ENCODE assay signal across 8 cellular contexts in the genomic region with DNA sequence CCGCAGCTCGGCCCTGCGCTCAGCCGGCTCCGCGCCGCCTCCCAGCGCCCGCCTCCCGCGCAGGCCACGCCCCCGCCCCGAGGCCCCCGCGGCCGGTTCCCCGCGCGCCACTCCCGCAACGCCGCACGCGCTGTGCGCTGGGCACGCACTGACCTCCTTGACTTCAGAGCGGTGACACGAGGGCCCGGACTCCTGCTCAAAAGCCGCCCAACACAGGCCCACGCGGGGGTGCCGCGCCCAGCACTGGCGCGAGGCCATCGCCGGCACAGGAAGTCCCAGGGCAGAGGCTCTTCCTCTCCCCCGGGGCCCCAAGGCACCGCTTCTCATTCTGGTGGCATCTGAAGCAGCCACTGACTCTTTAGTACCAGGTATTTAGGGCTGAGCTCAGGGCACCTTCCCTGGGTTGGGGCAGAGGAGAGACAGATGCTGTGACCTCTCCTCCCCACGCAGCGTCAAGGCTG. TPM values are rescaled to one million over a fixed set of nuclear protein-coding genes. Genes with fewer than 3 reads are reported as not detected.
DNase-seq lines count a peak whose midpoint lies in the region; ATAC-seq and TF ChIP-seq lines count a peak whose summit lies in the region.

No MANE protein-coding gene starts in this region.

- TF ChIP-seq EP300 in transverse colon (IDR thresholded peaks at IDR 0.05; ENCODE audit: low read depth) = no peak

- POLR2A ChIA-PET in PC-9 (lab: Charles Lee; ENCODE audit: unreplicated experiment) = interaction anchor here (0.6 to 0.7 kb wide), 2 partner anchors 16 to 510 kb away, joined by 3 to 6 read pairs; no protein-coding TSS in a partner anchor

- TF ChIP-seq CTCF in PC-9 (conservative IDR thresholded peaks at IDR 0.05) (no peak), foreskin fibroblast (IDR thresholded peaks at IDR 0.05; ENCODE audit: low read depth, low read length) (no peak), transverse colon (IDR thresholded peaks at IDR 0.05) (no peak)

- intact Hi-C loops in PC-9 (cut with micrococcal nuclease; ENCODE audit: unreplicated experiment) = loop anchor here (1.0 kb wide), 1 partner anchor 19 kb away; no protein-coding TSS in a partner anchor
- intact Hi-C loops in transverse colon (cut with DNase I; ENCODE audit: low total_unique reads) = loop anchor here (2.0 kb wide), 1 partner anchor 33 kb away; no protein-coding TSS in a partner anchor

- TF ChIP-seq POLR2A in transverse colon (IDR thresholded peaks at IDR 0.05) = no peak

- H3K27ac ChIP-seq in PC-9 = 0 out of 2 replicates have a peak overlapping the region, but pooled peaks have one; percentile 6
- peak overlapping the region; percentile 83 to 89 (median 87) for H3K27ac ChIP-seq in transverse colon

- peak overlapping the region; percentile 94 for H2AFZ ChIP-seq in PC-9

- ATAC-seq in HG03039 (IDR thresholded peaks at IDR 0.05; ENCODE audit: unreplicated experiment) = peak; percentile 42

- peaks cover 12% of the 10 kb centered on the region for H3K79me2 ChIP-seq in PC-9 (ENCODE audit: low read depth)

- DNase-seq in SIG-M5 treated with dmso at 0.1 percent for 504 hours (lab: John Stamatoyannopoulos, UW; ENCODE audit: unreplicated experiment) (peak; percentile 62), SIG-M5 (lab: John Stamatoyannopoulos, UW) (no peak), PC-9 (peak; percentile 74 to 76), foreskin fibroblast (peak in 1 of 2 donors; percentile 78), nucleus accumbens (lab: John Stamatoyannopoulos, UW) (peak in 41 of 56 donors; percentile 30 to 85 (median 59)), transverse colon (peak; percentile 76)
- peak; percentile 71 for DNase-seq in activated effector memory CD4-positive, alpha-beta T cell treated with Interleukin-2 at 50 U/mL for 16 hours

- H3K4me2 ChIP-seq in PC-9 = peak overlapping the region; percentile 85

- H3K36me3 ChIP-seq in PC-9 (ENCODE audit: low read depth) = no peaks in the 10 kb centered on the region
- H3K36me3 ChIP-seq in transverse colon = no peaks in the 10 kb centered on the region

- peaks cover 3% of the 10 kb centered on the region; the same call in 1 of the 2 replicates for H4K20me1 ChIP-seq in PC-9 (ENCODE audit: insufficient read depth)

- no peaks in the 10 kb centered on the region for H3K9me3 ChIP-seq in PC-9 (ENCODE audit: insufficient read depth, low read depth)
- no peaks in the 10 kb centered on the region for H3K9me3 ChIP-seq in transverse colon

- H3K27me3 ChIP-seq in PC-9 (ENCODE audit: insufficient read depth, low read depth) (no peaks in the 10 kb centered on the region), transverse colon (no peaks in the 10 kb centered on the region)

- peaks cover 43% of the 10 kb centered on the region for H3F3A ChIP-seq in PC-9 (ENCODE audit: insufficient read depth, low read depth)

- no peaks in the 10 kb centered on the region for H3K9me2 ChIP-seq in PC-9 (ENCODE audit: insufficient read depth)

- in situ Hi-C loops in transverse colon (cut with MboI; ENCODE audit: low pct_ligation_motif_present in 1 of 4, low pct_unique_long_range_greater_than_20kb in 1 of 4, low sequenced_read_pairs in 3 of 4) = no loop called here

- CTCF ChIA-PET in PC-9 (lab: Charles Lee) = interaction anchor here (2.9 to 5.9 kb wide), 2 partner anchors 19 to 35 kb away, joined by 20 to 42 read pairs; no protein-coding TSS in a partner anchor

- 1% methylated on average over 19 of the region's 43 CpGs; no CpG with 5 or more reads in 1 of the 2 donors for WGBS in transverse colon (ENCODE audit: low coverage in 1 of 2), 2 donors

- H3K4me3 ChIP-seq in PC-9 (peak overlapping the region; percentile 96), foreskin fibroblast (ENCODE audit: low read depth in 1 of 2, low read length in 2 of 2) (peak overlapping the region; percentile 53 to 69), transverse colon (peak overlapping the region; percentile 9 to 70 (median 46))

- no TSS peak for BruUV-seq in PC-9 (replicated peaks; lab: Mats Ljungman, UMichigan)

- H3K4me1 ChIP-seq in PC-9 (replicated peaks; ENCODE audit: insufficient read depth) (peaks cover 34% of the 10 kb centered on the region), transverse colon (peaks cover 22 to 56% (median 36%) of the 10 kb centered on the region in 4 donors)

RNA-seq across cellular contexts. Expression of a gene that starts 12.4 kb away (rescaled TPM):
- total RNA-seq in PC-9 (2021) (118 and 125 TPM in 2 replicates), transverse colon (10 to 100 TPM; 19.1 to 74.1 (median 21.3) TPM)

Comparison
In these comparisons a context has a peak if more than half of its experiments do, and no peak if none do; other contexts are left out.
1. H3K4me3 ChIP-seq: peak in every context shown above with its lines; median percentile 96 in PC-9; 61 in foreskin fibroblast; 46 in transverse colon.